2 cellular contexts compared by ENCODE assay signal in genomic region chr20:58854638-58855471, GRCh38.
TF ChIP-seq lines count a peak whose summit lies in the region.

No MANE protein-coding gene starts in this region.

TF ChIP-seq in H1, 55 proteins besides CTCF, POLR2A, EP300 and RAD21:
- TF ChIP-seq SUZ12 (IDR thresholded peaks at IDR 0.05; ENCODE audit: low read length) (peak; percentile 77), SAP30 (IDR thresholded peaks at IDR 0.05; ENCODE audit: insufficient read depth, insufficient replicate concordance, low read length) (no peak), SIN3A (conservative IDR thresholded peaks at IDR 0.05 in 1 of 2, IDR thresholded peaks at IDR 0.05 in 1 of 2; ENCODE audit: low read depth in 1 of 2, low read length in 2 of 2) (no peak), ZNF274 (IDR thresholded peaks at IDR 0.05; ENCODE audit: borderline replicate concordance, extremely low read depth, low read length) (no peak), SP1 (IDR thresholded peaks at IDR 0.05; ENCODE audit: low read depth, low read length) (no peak), E2F6 (IDR thresholded peaks at IDR 0.05) (peak; percentile 49), MAFK (IDR thresholded peaks at IDR 0.05; ENCODE audit: low read depth, low read length) (no peak), RXRA (IDR thresholded peaks at IDR 0.05; ENCODE audit: insufficient read depth, low read depth, low read length) (no peak), ASH2L (IDR thresholded peaks at IDR 0.05; ENCODE audit: low read length) (peak; percentile 32), POLR2AphosphoS5 (IDR thresholded peaks at IDR 0.05; ENCODE audit: low read depth, low read length) (no peak), EZH2 (IDR thresholded peaks at IDR 0.05; ENCODE audit: low read depth, low read length, severe bottlenecking) (peak; percentile 83), CBX5 (IDR thresholded peaks at IDR 0.05; ENCODE audit: low read depth, low read length) (no peak), FOSL1 (IDR thresholded peaks at IDR 0.05; ENCODE audit: insufficient read depth, low read depth, low read length) (no peak), TEAD4 (IDR thresholded peaks at IDR 0.05; ENCODE audit: low read depth, low read length) (no peak), NANOG (IDR thresholded peaks at IDR 0.05; ENCODE audit: insufficient read depth, low read depth, low read length, poor library complexity, severe bottlenecking) (no peak), BACH1 (IDR thresholded peaks at IDR 0.05; ENCODE audit: low read length) (no peak), JUND (IDR thresholded peaks at IDR 0.05; ENCODE audit: low read length) (no peak), CREB1 (IDR thresholded peaks at IDR 0.05) (no peak), BCL11A (IDR thresholded peaks at IDR 0.05; ENCODE audit: low read depth in 2 of 2, low read length in 2 of 2) (no peak)

TF ChIP-seq in neural cell, 6 proteins besides CTCF, POLR2A, EP300 and RAD21:
- no peak for TF ChIP-seq TAF1 (IDR thresholded peaks at IDR 0.05; ENCODE audit: low read depth)
- no peak for TF ChIP-seq POLR2AphosphoS5 (IDR thresholded peaks at IDR 0.05)
- no peak for TF ChIP-seq MXI1 (conservative IDR thresholded peaks at IDR 0.05; ENCODE audit: poor library complexity, severe bottlenecking)
- TF ChIP-seq REST (IDR thresholded peaks at IDR 0.05; ENCODE audit: borderline replicate concordance), result no peak
- TF ChIP-seq EZH2 (IDR thresholded peaks at IDR 0.05; ENCODE audit: borderline replicate concordance, insufficient read depth, low read length, poor library complexity, severe bottlenecking), result no peak
- TF ChIP-seq SMC3 (conservative IDR thresholded peaks at IDR 0.05; ENCODE audit: poor library complexity), result no peak
